ENCODE assay signal across 8 cellular contexts in genomic region chr1:193103759-193104495, GRCh38. TPM values are rescaled to one million over a fixed set of nuclear protein-coding genes. Genes with fewer than 3 reads are reported as not detected.
DNase-seq lines count a peak whose midpoint lies in the region; ATAC-seq and TF ChIP-seq lines count a peak whose summit lies in the region.

No MANE protein-coding gene starts in this region.

- H3K4me1 ChIP-seq in neuron (ENCODE audit: insufficient read depth, low read length): no peaks in the 10 kb centered on the region

- peak overlapping the region; percentile 83 for H3K4me3 Mint-ChIP-seq in Calu3 (ENCODE audit: low read depth, unreplicated experiment)
- H3K4me3 Mint-ChIP-seq in effector memory CD8-positive, alpha-beta T cell: peak overlapping the region; percentile 86

- no peak for DNase-seq in Calu3
- DNase-seq in NB4 (ENCODE audit: low read depth): peak; percentile 10
- DNase-seq in effector memory CD8-positive, alpha-beta T cell: no peak
- no peak for DNase-seq in DMS 273 treated with DMSO at 0.1 percent for 48 hours (lab: John Stamatoyannopoulos, UW)
- no peak for DNase-seq in cerebellar nuclear complex (lab: John Stamatoyannopoulos, UW)
- DNase-seq in NCI-H2107 treated with DMSO at 0.1 percent for 48 hours (lab: John Stamatoyannopoulos, UW; ENCODE audit: unreplicated experiment): no peak
- no peak for DNase-seq in NCI-H2029 (lab: John Stamatoyannopoulos, UW)

- no peaks in the 10 kb centered on the region for H3K27me3 ChIP-seq in neuron (ENCODE audit: insufficient read depth, low read length)

- no peak for ATAC-seq in effector memory CD8-positive, alpha-beta T cell (replicated peaks)

- H3K27me3 Mint-ChIP-seq in Calu3 (ENCODE audit: unreplicated experiment): no peaks in the 10 kb centered on the region
- no peaks in the 10 kb centered on the region for H3K27me3 Mint-ChIP-seq in effector memory CD8-positive, alpha-beta T cell

- H3K4me1 Mint-ChIP-seq in Calu3 (ENCODE audit: low read depth, unreplicated experiment): peaks cover 17% of the 10 kb centered on the region
- H3K4me1 Mint-ChIP-seq in effector memory CD8-positive, alpha-beta T cell (ENCODE audit: low read depth in 2 of 2): peaks cover 13 to 19% of the 10 kb centered on the region in 2 donors

- TF ChIP-seq CTCF in Calu3 (IDR thresholded peaks at IDR 0.05; ENCODE audit: unreplicated experiment) (no peak), NB4 (IDR thresholded peaks at IDR 0.05; ENCODE audit: low read depth, low read length) (no peak)

- H3K9me3 Mint-ChIP-seq in Calu3 (ENCODE audit: low read depth, unreplicated experiment): no peaks in the 10 kb centered on the region
- no peaks in the 10 kb centered on the region for H3K9me3 Mint-ChIP-seq in effector memory CD8-positive, alpha-beta T cell

- BruUV-seq in Calu3 (replicated peaks; lab: Mats Ljungman, UMichigan): no TSS peak

- TF ChIP-seq POLR2A in NB4 (IDR thresholded peaks at IDR 0.05; ENCODE audit: extremely low read depth, insufficient read length): no peak

- CTCF ChIA-PET in Calu3 (lab: Charles Lee): interaction anchor here (0.8 to 2.1 kb wide), 2 partner anchors 18 to 45 kb away, joined by 3 to 8 read pairs; partner anchors contain the start of genes CDC73 and UCHL5

- H2AFZ ChIP-seq in neuron (ENCODE audit: low read depth, low read length): peak overlapping the region; percentile 58

- no peaks in the 10 kb centered on the region for H3K9me3 ChIP-seq in neuron (ENCODE audit: low read length)

- H3K36me3 Mint-ChIP-seq in Calu3 (ENCODE audit: insufficient read depth, unreplicated experiment): peaks cover 22% of the 10 kb centered on the region
- peaks cover 17% of the 10 kb centered on the region for H3K36me3 Mint-ChIP-seq in effector memory CD8-positive, alpha-beta T cell (ENCODE audit: insufficient read depth)

- intact Hi-C loops in Calu3 (cut with micrococcal nuclease; ENCODE audit: unreplicated experiment): loop anchor here (2.0 to 5.0 kb wide), 3 partner anchors 19 to 292 kb away; partner anchors contain the start of gene CDC73

- H3K4me3 ChIP-seq in NB4 (ENCODE audit: low read depth, low read length) (peak overlapping the region; percentile 91), neuron (ENCODE audit: low read length) (peak overlapping the region; percentile 59)

- H3K27ac Mint-ChIP-seq in Calu3 (ENCODE audit: unreplicated experiment): peak overlapping the region; percentile 76
- peak overlapping the region; percentile 67 to 86 for H3K27ac Mint-ChIP-seq in effector memory CD8-positive, alpha-beta T cell

- peaks cover 4% of the 10 kb centered on the region for H3K36me3 ChIP-seq in neuron (ENCODE audit: insufficient read depth, low read length)

RNA-seq across cellular contexts. Expression of gene GLRX2, which starts 1.3 kb away (rescaled TPM):
- total RNA-seq in Calu3 (2022): 25.7 and 27.4 TPM in 2 replicates

RNA-seq across cellular contexts. Expression of gene CDC73, which starts 17.9 kb away (rescaled TPM):
- 70.7 and 75.2 TPM in 2 replicates for total RNA-seq in Calu3 (2022)

RNA-seq across cellular contexts. Expression of gene RO60, which starts 44.5 kb away (rescaled TPM):
- total RNA-seq in Calu3 (2022): 63.6 and 65.1 TPM in 2 replicates

RNA-seq across cellular contexts. Expression of gene UCHL5, which starts 44.8 kb away (rescaled TPM):
- 69.9 and 73.7 TPM in 2 replicates for total RNA-seq in Calu3 (2022)
